ENCODE assay signal across 23 cellular contexts in the genomic region with DNA sequence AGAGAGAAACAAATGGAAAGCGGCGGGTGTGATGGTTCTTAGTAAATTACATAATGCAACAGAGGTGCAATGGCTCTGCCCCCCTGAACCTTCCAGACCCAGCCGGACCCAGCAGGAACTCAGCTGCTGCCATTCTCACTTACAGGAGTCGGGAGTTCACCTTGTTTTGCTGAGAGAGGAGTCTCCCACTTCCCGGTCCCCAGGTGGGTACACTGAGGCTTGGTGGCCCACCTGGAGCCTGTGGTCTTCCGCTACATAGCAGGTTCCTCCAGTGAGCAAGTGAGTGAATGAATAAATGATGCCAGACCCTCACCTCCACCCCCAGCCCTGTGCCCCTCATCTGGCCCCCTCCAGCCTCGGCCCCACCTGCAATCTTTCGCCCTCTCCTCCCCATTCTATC. TPM values are rescaled to one million over a fixed set of nuclear protein-coding genes. Genes with fewer than 3 reads are reported as not detected.
DNase-seq lines count a peak whose midpoint lies in the region; ATAC-seq and TF ChIP-seq lines count a peak whose summit lies in the region.
"Had no signal": no experiment of that assay in that cellular context is flagged by ENCODE, and none has a peak within 500 bp of the region (broad histone marks: within the 10 kb centered on the region; RNA-seq: fewer than 3 reads in every experiment).

No MANE protein-coding gene starts in this region.

- H3K9me1 ChIP-seq in IMR-90 (ENCODE audit: insufficient read depth, low read length) = peaks cover 10% of the 10 kb centered on the region

- H3K4me2 ChIP-seq in IMR-90 (ENCODE audit: low read depth, low read length) (no peak overlapping the region), neuronal stem cell (ENCODE audit: insufficient read depth, low read length, poor library complexity, severe bottlenecking) (no peak overlapping the region)

- TF ChIP-seq POLR2A in IMR-90 (IDR thresholded peaks at IDR 0.05; ENCODE audit: low read depth, low read length) = no peak

- H3K23ac ChIP-seq in IMR-90 (ENCODE audit: low read depth, low read length) = peak overlapping the region; percentile 17; the same call in 1 of the 2 replicates
- H3K23ac ChIP-seq in neuronal stem cell (ENCODE audit: low read depth, low read length, poor library complexity) = no peak overlapping the region

- H3K36me3 ChIP-seq in IMR-90 (ENCODE audit: control insufficient read depth, insufficient read depth, low read length) (no peaks in the 10 kb centered on the region), neuronal stem cell (replicated peaks in 1 of 2; ENCODE audit: control insufficient read depth in 2 of 2, insufficient read depth in 2 of 2, low read length in 2 of 2) (no peaks in the 10 kb centered on the region), subcutaneous abdominal adipose tissue (ENCODE audit: control insufficient read depth in 5 of 5, insufficient read depth in 5 of 5, low read length in 5 of 5) (peaks cover 0 to 3% (median 1%) of the 10 kb centered on the region in 5 donors)
- H3K36me3 ChIP-seq: esophagus muscularis mucosa, gastroesophageal sphincter, pancreas, Peyer's patch, upper lobe of left lung had no signal

- dilution Hi-C loops in IMR-90 (cut with HindIII; ENCODE audit: low sequenced_read_pairs, unreplicated experiment) = no loop called here

- H3K9me3 ChIP-seq in IMR-90 (ENCODE audit: control insufficient read depth, insufficient read depth, low read length) (no peaks in the 10 kb centered on the region), neuronal stem cell (replicated peaks in 1 of 2; ENCODE audit: control insufficient read depth in 2 of 2, insufficient read depth in 1 of 2, low read depth in 1 of 2, low read length in 2 of 2) (no peaks in the 10 kb centered on the region), subcutaneous abdominal adipose tissue (ENCODE audit: control insufficient read depth in 5 of 5, low read length in 5 of 5) (no peaks in the 10 kb centered on the region)
- H3K9me3 ChIP-seq: esophagus muscularis mucosa, gastroesophageal sphincter, pancreas, Peyer's patch, upper lobe of left lung had no signal

- TF ChIP-seq CTCF in IMR-90 (conservative IDR thresholded peaks at IDR 0.05; ENCODE audit: low read depth, low read length) = no peak

- H3K18ac ChIP-seq in IMR-90 (ENCODE audit: low read depth, low read length) = no peak overlapping the region
- H3K18ac ChIP-seq in neuronal stem cell (ENCODE audit: low read length) = no peak overlapping the region

- H3K4me3 ChIP-seq in IMR-90 (ENCODE audit: insufficient read depth, low read depth, low read length) = no peak overlapping the region
- H3K4me3 ChIP-seq in neuronal stem cell (ENCODE audit: low read length in 2 of 2) = no peak overlapping the region
- no peak overlapping the region for H3K4me3 ChIP-seq in subcutaneous abdominal adipose tissue (ENCODE audit: low read depth in 1 of 5, low read length in 5 of 5)
- H3K4me3 ChIP-seq: esophagus muscularis mucosa, gastroesophageal sphincter, pancreas, Peyer's patch, upper lobe of left lung had no signal

- POLR2A ChIA-PET in IMR-90 (lab: Charles Lee; ENCODE audit: unreplicated experiment) = no interaction called here

- CTCF ChIA-PET in IMR-90 (lab: Yijun Ruan, JAX) = interaction anchor here (1.2 kb wide), 1 partner anchor 28 kb away, joined by 3 read pairs; no protein-coding TSS in a partner anchor

- H3K27ac ChIP-seq in IMR-90 (ENCODE audit: insufficient read depth, low read length) = no peak overlapping the region
- H3K27ac ChIP-seq in caudate nucleus (ENCODE audit: low read depth, low read length) = peak overlapping the region; percentile 18
- H3K27ac ChIP-seq in neuronal stem cell (replicated peaks; ENCODE audit: low read length) = no peak overlapping the region
- H3K27ac ChIP-seq in subcutaneous abdominal adipose tissue (ENCODE audit: low read depth, low read length) = peak overlapping the region; percentile 82
- H3K27ac ChIP-seq: C4-2B, pancreas had no signal

- no peak overlapping the region for H2AFZ ChIP-seq in IMR-90 (replicated peaks; ENCODE audit: low read length, poor library complexity)
- no peak overlapping the region for H2AFZ ChIP-seq in neuronal stem cell (ENCODE audit: low read length)

- H3K79me1 ChIP-seq in IMR-90 (ENCODE audit: low read depth in 1 of 2, low read length in 2 of 2) = peaks cover 20 to 50% of the 10 kb centered on the region in 2 experiments
- peaks cover 12% of the 10 kb centered on the region for H3K79me1 ChIP-seq in neuronal stem cell (ENCODE audit: low read depth, low read length)

- no peak for TF ChIP-seq RAD21 in IMR-90 (IDR thresholded peaks at IDR 0.05; ENCODE audit: low read length)

- H2BK20ac ChIP-seq in IMR-90 (ENCODE audit: low read depth, low read length) = no peak overlapping the region; the same call in 1 of the 2 replicates

- H2BK120ac ChIP-seq in IMR-90 (ENCODE audit: low read depth, low read length) (no peak overlapping the region), neuronal stem cell (ENCODE audit: low read depth, low read length) (no peak overlapping the region)

- H4K5ac ChIP-seq in IMR-90 (ENCODE audit: low read depth, low read length) = no peak overlapping the region

- intact Hi-C loops in IMR-90 (cut with micrococcal nuclease) = no loop called here

- H3K9ac ChIP-seq in IMR-90 (ENCODE audit: low read depth, low read length) (no peak overlapping the region), neuronal stem cell (ENCODE audit: low read depth, low read length, poor library complexity) (no peak overlapping the region), subcutaneous abdominal adipose tissue (ENCODE audit: low read length in 5 of 5) (no peak overlapping the region)

- no peaks in the 10 kb centered on the region for H3K27me3 ChIP-seq in IMR-90 (ENCODE audit: control insufficient read depth, insufficient read depth, low read length)
- H3K27me3 ChIP-seq in neuronal stem cell (ENCODE audit: control insufficient read depth in 3 of 3, insufficient read depth in 3 of 3, low read depth in 1 of 3, low read length in 3 of 3) = no peaks in the 10 kb centered on the region
- no peaks in the 10 kb centered on the region for H3K27me3 ChIP-seq in subcutaneous abdominal adipose tissue (ENCODE audit: control insufficient read depth in 5 of 5, insufficient read depth in 4 of 5, low read length in 5 of 5)
- H3K27me3 ChIP-seq: esophagus muscularis mucosa, gastroesophageal sphincter, pancreas, Peyer's patch, upper lobe of left lung had no signal

- DNase-seq in IMR-90 (no peak), caudate nucleus (lab: John Stamatoyannopoulos, UW) (no peak), neuronal stem cell (ENCODE audit: low spot score) (no peak), ACHN (no peak), islet precursor cell (no peak)
- no peak for DNase-seq in stimulated activated naive CD4-positive, alpha-beta T cell (lab: John Stamatoyannopoulos, UW)
- DNase-seq: activated CD4-positive, alpha-beta T cell treated with anti-CD3 and anti-CD28 coated beads, Interleukin-2, amount 10 ng/mL, durations not matched to agents 7 days and 5 days; activated naive CD8-positive, alpha-beta T cell treated with anti-CD3 and anti-CD28 coated beads, Interleukin-2, amount 10 ng/mL, durations not matched to agents 7 days and 5 days; EL; kidney glomerular epithelial cell; NCI-H1417 treated with DMSO at 0.1 percent for 48 hours; NCI-H510A treated with DMSO at 0.1 percent for 48 hours; NK-92 treated with Interleukin-12 subunit alpha and Interleukin-12 subunit beta, amount 100 ng/mL, for 24 hours; Peyer's patch; stimulated activated CD4-positive, alpha-beta T cell treated with anti-CD3 and anti-CD28 coated beads, Interleukin-2, amount 100 ng/mL, for 24 hours; upper lobe of left lung had no signal

- H3K56ac ChIP-seq in IMR-90 (ENCODE audit: extremely low read depth, insufficient read depth, low read length) = no peak overlapping the region

- peaks cover 48% of the 10 kb centered on the region; the same call in 1 of the 2 replicates for H4K20me1 ChIP-seq in IMR-90 (ENCODE audit: insufficient read depth, low read length)

- peaks cover 21% of the 10 kb centered on the region for H3K4me1 ChIP-seq in IMR-90 (ENCODE audit: control insufficient read depth, insufficient read depth, low read length)
- peaks cover 7 to 35% of the 10 kb centered on the region in 2 donors for H3K4me1 ChIP-seq in neuronal stem cell (ENCODE audit: control insufficient read depth in 2 of 2, insufficient read depth in 1 of 2, low read depth in 1 of 2, low read length in 2 of 2)
- peaks cover 8 to 82% (median 59%) of the 10 kb centered on the region in 5 donors for H3K4me1 ChIP-seq in subcutaneous abdominal adipose tissue (ENCODE audit: control insufficient read depth in 5 of 5, insufficient read depth in 5 of 5, low read length in 5 of 5)

- H2AK5ac ChIP-seq in IMR-90 (ENCODE audit: low read depth, low read length) = peak overlapping the region; percentile 33; the same call in 1 of the 2 replicates
- peak overlapping the region; percentile 7 for H2AK5ac ChIP-seq in neuronal stem cell (ENCODE audit: low read depth, low read length)

- H4K8ac ChIP-seq in IMR-90 (ENCODE audit: low read depth in 2 of 2, low read length in 2 of 2) (no peak overlapping the region), neuronal stem cell (ENCODE audit: low read depth, low read length) (no peak overlapping the region)

- no peak overlapping the region for H2BK15ac ChIP-seq in IMR-90 (ENCODE audit: low read depth, low read length)
- no peak overlapping the region for H2BK15ac ChIP-seq in neuronal stem cell (ENCODE audit: low read length)

- ATAC-seq in IMR-90 (ENCODE audit: low read depth) (no peak), GM21423 (IDR thresholded peaks at IDR 0.05; ENCODE audit: unreplicated experiment) (no peak)
- ATAC-seq: gastroesophageal sphincter; pancreas; stimulated activated memory B cell treated with anti-CD40 and anti-IgM and Interleukin-4, amounts not matched to agents 10 μg/mL and 1 μg/mL and 100 μg/mL, for 72 hours had no signal

- H4K91ac ChIP-seq in IMR-90 (ENCODE audit: insufficient read depth, low read depth, low read length) (peak overlapping the region; percentile 56; the same call in 1 of the 2 replicates), neuronal stem cell (ENCODE audit: low read depth, low read length, poor library complexity) (no peak overlapping the region)

- no peak overlapping the region for H2AK9ac ChIP-seq in IMR-90 (replicated peaks; ENCODE audit: low read depth, low read length, poor library complexity)

- H3K4ac ChIP-seq in IMR-90 (ENCODE audit: low read depth, low read length) (peak overlapping the region; percentile 57; the same call in 1 of the 2 replicates), neuronal stem cell (ENCODE audit: low read length) (no peak overlapping the region)

- H2BK5ac ChIP-seq in IMR-90 (ENCODE audit: low read depth, low read length, poor library complexity, severe bottlenecking) (no peak overlapping the region), neuronal stem cell (ENCODE audit: low read length) (no peak overlapping the region)

- H3K14ac ChIP-seq in IMR-90 (replicated peaks; ENCODE audit: low read depth, low read length) = no peak overlapping the region; the same call in 1 of the 2 replicates
- no peak overlapping the region for H3K14ac ChIP-seq in neuronal stem cell (ENCODE audit: low read length)

- BruUV-seq in IMR-90 (replicated peaks; lab: Mats Ljungman, UMichigan) = no TSS peak

- 100% methylated on average over 2 of the region's 8 CpGs; no CpG with 5 or more reads in 1 of the 2 experiments for WGBS in IMR-90 (ENCODE audit: extremely low coverage in 2 of 2, insufficient read length in 1 of 2), 2 experiments
- WGBS in neuronal stem cell (ENCODE audit: extremely low coverage in 2 of 2, insufficient read length in 2 of 2, insufficient replicate concordance in 1 of 2), 2 donors = no CpG with 5 or more reads among the region's 8 CpGs

- H2BK12ac ChIP-seq in neuronal stem cell (ENCODE audit: low read length) = no peak overlapping the region

- in situ Hi-C loops in IMR-90 (cut with MboI; ENCODE audit: low sequenced_read_pairs) = no loop called here
- in situ Hi-C loops in ACHN (cut with HindIII; ENCODE audit: low pct_ligation_motif_present, low pct_unique_long_range_greater_than_20kb, low sequenced_read_pairs) = no loop called here

RNA-seq across cellular contexts. Expression of a gene that starts 11.2 kb away (rescaled TPM):
- 18.1 and 19.7 TPM in 2 replicates for total RNA-seq in IMR-90 (2012; rRNA removed)
- polyA plus RNA-seq in IMR-90 (2012; rRNA removed) = 25.7 and 26.4 TPM in 2 replicates
- polyA plus RNA-seq in IMR-90 (2012; cell fraction: cytosol; rRNA removed) = 18.6 and 33.9 TPM in 2 replicates
- 48.9 and 50.9 TPM in 2 replicates for polyA plus RNA-seq in IMR-90 (2012; cell fraction: nucleus; rRNA removed; ENCODE audit: low replicate concordance)
- polyA plus RNA-seq in neuronal stem cell (2013, experiment 1 of 2) = 58.5 TPM
- polyA plus RNA-seq in neuronal stem cell (2013, experiment 2 of 2) = 59.1 TPM

Comparison
In these comparisons a context has a peak if more than half of its experiments do, and no peak if none do; other contexts are left out.
1. H3K27ac ChIP-seq: peak in caudate nucleus (single experiment) and subcutaneous abdominal adipose tissue (single experiment); none in IMR-90 (single experiment) and neuronal stem cell (single experiment).